ENCODE assay signal across 8 cellular contexts in genomic region chr4:14168919-14169318, GRCh38.
DNase-seq lines count a peak whose midpoint lies in the region; ATAC-seq, FAIRE-seq and TF ChIP-seq lines count a peak whose summit lies in the region.

No MANE protein-coding gene starts in this region.

- POLR2A ChIA-PET in endothelial cell of umbilical vein (lab: Charles Lee): interaction anchor here (0.8 kb wide), 1 partner anchor 15 kb away, joined by 3 read pairs; no protein-coding TSS in a partner anchor
- POLR2A ChIA-PET in activated CD4-positive, alpha-beta memory T cell treated with anti-CD3 and anti-CD28 coated beads, Interleukin-2, amount 10 ng/mL, durations not matched to agents 7 days and 5 days (lab: Charles Lee): no interaction called here

- H3K9me3 Mint-ChIP-seq in activated CD4-positive, alpha-beta memory T cell treated with anti-CD3 and anti-CD28 coated beads, Interleukin-2, amount 10 ng/mL, durations not matched to agents 7 days and 5 days: peaks cover 7% of the 10 kb centered on the region

- H4K20me1 ChIP-seq in endothelial cell of umbilical vein (replicated peaks; ENCODE audit: control insufficient read depth, extremely low read depth, insufficient read depth, low read length): no peaks in the 10 kb centered on the region

- H3K27me3 Mint-ChIP-seq in T-helper 17 cell: no peaks in the 10 kb centered on the region
- no peaks in the 10 kb centered on the region for H3K27me3 Mint-ChIP-seq in activated CD4-positive, alpha-beta memory T cell treated with anti-CD3 and anti-CD28 coated beads, Interleukin-2, amount 10 ng/mL, durations not matched to agents 7 days and 5 days

- no peak overlapping the region for H2AFZ ChIP-seq in endothelial cell of umbilical vein (ENCODE audit: low read depth, low read length)

- H3K4me1 ChIP-seq in endothelial cell of umbilical vein (ENCODE audit: control insufficient read depth, extremely low read depth, insufficient read depth, low read length): peaks cover 19% of the 10 kb centered on the region
- peaks cover 0 to 17% (median 5%) of the 10 kb centered on the region in 4 donors for H3K4me1 ChIP-seq in stomach
- peaks cover 8% of the 10 kb centered on the region for H3K4me1 ChIP-seq in lower lobe of right lung

- TF ChIP-seq POLR2A in endothelial cell of umbilical vein (IDR thresholded peaks at IDR 0.05; ENCODE audit: low read depth, low read length): peak; percentile 34
- no peak for TF ChIP-seq POLR2A in stomach (IDR thresholded peaks at IDR 0.05)

- CTCF ChIA-PET in endothelial cell of umbilical vein (lab: Charles Lee): interaction anchor here (0.8 to 1.7 kb wide), 7 partner anchors 9 to 515 kb away, joined by 3 to 10 read pairs (median 4); no protein-coding TSS in a partner anchor
- CTCF ChIA-PET in activated CD4-positive, alpha-beta memory T cell treated with anti-CD3 and anti-CD28 coated beads, Interleukin-2, amount 10 ng/mL, durations not matched to agents 7 days and 5 days (lab: Charles Lee): no interaction called here

- DNase-seq in NCI-H2081 treated with DMSO at 0.1 percent for 48 hours (lab: John Stamatoyannopoulos, UW): peak; percentile 9
- DNase-seq in endothelial cell of umbilical vein (ENCODE audit: low read depth, low spot score): peak; percentile 93
- DNase-seq in stomach: peak; percentile 76
- no peak for DNase-seq in T-helper 17 cell
- no peak for DNase-seq in lower lobe of right lung
- no peak for DNase-seq in activated CD4-positive, alpha-beta memory T cell treated with anti-CD3 and anti-CD28 coated beads, Interleukin-2, amount 10 ng/mL, durations not matched to agents 7 days and 5 days

- TF ChIP-seq CTCF in endothelial cell of umbilical vein (IDR thresholded peaks at IDR 0.05; ENCODE audit: extremely low read depth in 1 of 2, insufficient read depth in 1 of 2, low read depth in 1 of 2, low read length in 2 of 2) (no peak), stomach (IDR thresholded peaks at IDR 0.05) (no peak), lower lobe of right lung (IDR thresholded peaks at IDR 0.05) (no peak)

- H3K27ac ChIP-seq in endothelial cell of umbilical vein (ENCODE audit: insufficient read depth, low read depth, low read length) (no peak overlapping the region), stomach (no peak overlapping the region), lower lobe of right lung (no peak overlapping the region)

- H3K36me3 Mint-ChIP-seq in T-helper 17 cell (ENCODE audit: low read depth): no peaks in the 10 kb centered on the region
- no peaks in the 10 kb centered on the region for H3K36me3 Mint-ChIP-seq in activated CD4-positive, alpha-beta memory T cell treated with anti-CD3 and anti-CD28 coated beads, Interleukin-2, amount 10 ng/mL, durations not matched to agents 7 days and 5 days (ENCODE audit: low read depth)

- no peak overlapping the region for H3K4me3 ChIP-seq in endothelial cell of umbilical vein (replicated peaks in 1 of 3; ENCODE audit: insufficient read depth in 1 of 3, low read depth in 1 of 3, low read length in 3 of 3)
- no peak overlapping the region for H3K4me3 ChIP-seq in stomach
- H3K4me3 ChIP-seq in lower lobe of right lung: no peak overlapping the region

- ATAC-seq in GM18511 (IDR thresholded peaks at IDR 0.05; ENCODE audit: unreplicated experiment) (peak; percentile 73), HG02642 (IDR thresholded peaks at IDR 0.05; ENCODE audit: poor library complexity, unreplicated experiment) (peak; percentile 54), T-helper 17 cell (no peak), lower lobe of right lung (no peak)

- H3K4me2 ChIP-seq in endothelial cell of umbilical vein (ENCODE audit: insufficient read depth, low read length): peak overlapping the region; percentile 16

- H3K27me3 ChIP-seq in endothelial cell of umbilical vein (ENCODE audit: control insufficient read depth in 2 of 2, insufficient read depth in 2 of 2, low read length in 2 of 2) (no peaks in the 10 kb centered on the region), stomach (no peaks in the 10 kb centered on the region), lower lobe of right lung (ENCODE audit: low read depth) (no peaks in the 10 kb centered on the region)

- BruUV-seq in endothelial cell of umbilical vein (replicated peaks; lab: Mats Ljungman, UMichigan): no TSS peak

- 19 to 33% (median 21%) methylated on average over 5 of the region's 5 CpGs for WGBS in stomach, 5 donors

- no peaks in the 10 kb centered on the region for H3K79me2 ChIP-seq in endothelial cell of umbilical vein (ENCODE audit: control insufficient read depth, insufficient read depth, low read length)

- FAIRE-seq in endothelial cell of umbilical vein (lab: Jason Lieb, UNC): peak; percentile 88

- no peaks in the 10 kb centered on the region for H3K4me1 Mint-ChIP-seq in T-helper 17 cell
- no peaks in the 10 kb centered on the region for H3K4me1 Mint-ChIP-seq in activated CD4-positive, alpha-beta memory T cell treated with anti-CD3 and anti-CD28 coated beads, Interleukin-2, amount 10 ng/mL, durations not matched to agents 7 days and 5 days

- no peaks in the 10 kb centered on the region for H3K36me3 ChIP-seq in endothelial cell of umbilical vein (ENCODE audit: control insufficient read depth in 2 of 2, extremely low read depth in 1 of 2, insufficient read depth in 2 of 2, low read length in 2 of 2)
- no peaks in the 10 kb centered on the region for H3K36me3 ChIP-seq in stomach
- no peaks in the 10 kb centered on the region for H3K36me3 ChIP-seq in lower lobe of right lung

- H3K4me3 Mint-ChIP-seq in T-helper 17 cell: no peak overlapping the region
- no peak overlapping the region for H3K4me3 Mint-ChIP-seq in activated CD4-positive, alpha-beta memory T cell treated with anti-CD3 and anti-CD28 coated beads, Interleukin-2, amount 10 ng/mL, durations not matched to agents 7 days and 5 days

- H3K9ac ChIP-seq in endothelial cell of umbilical vein (replicated peaks; ENCODE audit: extremely low read depth, insufficient read depth, low read length): no peak overlapping the region

- no peak for TF ChIP-seq EP300 in stomach (IDR thresholded peaks at IDR 0.05)

- intact Hi-C loops in endothelial cell of umbilical vein (cut with micrococcal nuclease): loop anchor here (1.0 to 10.0 kb wide), 3 partner anchors 9 to 836 kb away; partner anchors contain the start of gene CPEB2
- intact Hi-C loops in stomach (cut with DNase I; ENCODE audit: low total_unique reads): no loop called here
- intact Hi-C loops in lower lobe of right lung (cut with DNase I): no loop called here

- no peak overlapping the region for H3K27ac Mint-ChIP-seq in T-helper 17 cell
- H3K27ac Mint-ChIP-seq in activated CD4-positive, alpha-beta memory T cell treated with anti-CD3 and anti-CD28 coated beads, Interleukin-2, amount 10 ng/mL, durations not matched to agents 7 days and 5 days: no peak overlapping the region

- dilution Hi-C loops in endothelial cell of umbilical vein (cut with MboI; ENCODE audit: extremely low pct_ligation_motif_present, low sequenced_read_pairs): no loop called here

- H3K9me3 ChIP-seq in endothelial cell of umbilical vein (replicated peaks; ENCODE audit: control insufficient read depth, insufficient read depth, low read length): no peaks in the 10 kb centered on the region
- H3K9me3 ChIP-seq in stomach: no peaks in the 10 kb centered on the region
- H3K9me3 ChIP-seq in T-helper 17 cell (ENCODE audit: control insufficient read depth, low read length, poor library complexity, severe bottlenecking): no peaks in the 10 kb centered on the region
- no peaks in the 10 kb centered on the region for H3K9me3 ChIP-seq in lower lobe of right lung

- no peaks in the 10 kb centered on the region for H3K9me1 ChIP-seq in endothelial cell of umbilical vein (replicated peaks; ENCODE audit: control insufficient read depth, extremely low read depth, insufficient read depth, low read length)

TF ChIP-seq in endothelial cell of umbilical vein, 7 proteins besides CTCF, POLR2A, EP300 and RAD21:
- TF ChIP-seq POLR2AphosphoS5 (IDR thresholded peaks at IDR 0.05; ENCODE audit: insufficient read depth, low read depth, low read length): peak; percentile 84
- TF ChIP-seq JUN (IDR thresholded peaks at IDR 0.05; ENCODE audit: borderline replicate concordance, insufficient read depth, insufficient read length, low read depth): peak; percentile 81
- no peak for TF ChIP-seq MYC (IDR thresholded peaks at IDR 0.05; ENCODE audit: low read depth, low read length)
- TF ChIP-seq EZH2 (IDR thresholded peaks at IDR 0.05; ENCODE audit: borderline replicate concordance, low read depth, low read length, severe bottlenecking): no peak
- TF ChIP-seq MAX (IDR thresholded peaks at IDR 0.05; ENCODE audit: insufficient read depth, insufficient read length): no peak
- peak; percentile 93 for TF ChIP-seq GATA2 (IDR thresholded peaks at IDR 0.05; ENCODE audit: insufficient read depth, insufficient read length, low read depth, low read length)
- peak; percentile 96 for TF ChIP-seq FOS (IDR thresholded peaks at IDR 0.05; ENCODE audit: borderline replicate concordance, insufficient read depth, low read length)

Comparison
In these comparisons a context has a peak if more than half of its experiments do, and no peak if none do; other contexts are left out.
1. ATAC-seq: peak in GM18511 (single experiment) and HG02642 (single experiment); none in T-helper 17 cell (single experiment) and lower lobe of right lung (0 of 2).
2. DNase-seq: peak in NCI-H2081 treated with DMSO at 0.1 percent for 48 hours (single experiment), endothelial cell of umbilical vein (single experiment) and stomach (single experiment); none in T-helper 17 cell (0 of 3), lower lobe of right lung (single experiment) and activated CD4-positive, alpha-beta memory T cell treated with anti-CD3 and anti-CD28 coated beads, Interleukin-2, amount 10 ng/mL, durations not matched to agents 7 days and 5 days (single experiment).